Comparison of ENCODE assay signal across 10 cellular contexts in genomic region chr15:73305331-73306211, GRCh38.
DNase-seq lines count a peak whose midpoint lies in the region; ATAC-seq and TF ChIP-seq lines count a peak whose summit lies in the region.
"Had no signal": no experiment of that assay in that cellular context is flagged by ENCODE, and none has a peak within 500 bp of the region (broad histone marks: within the 10 kb centered on the region; RNA-seq: fewer than 3 reads in every experiment).

No MANE protein-coding gene starts in this region.

- ATAC-seq in upper lobe of left lung (ENCODE audit: low FRiP score in 2 of 2) (peak; percentile 52 to 73), GM18517 (IDR thresholded peaks at IDR 0.05; ENCODE audit: unreplicated experiment) (no peak)

- H3K4me3 ChIP-seq in HEK293 (ENCODE audit: low read depth, low read length) (no peak overlapping the region), upper lobe of left lung (no peak overlapping the region)
- H3K4me3 ChIP-seq: SK-N-MC had no signal

- no peak for TF ChIP-seq POLR2A in upper lobe of left lung (IDR thresholded peaks at IDR 0.05)

- no peak overlapping the region for H3K27ac ChIP-seq in HEK293 (ENCODE audit: extremely low read depth, low read depth, low read length)
- H3K27ac ChIP-seq in upper lobe of left lung: no peak overlapping the region
- H3K27ac ChIP-seq: SK-N-MC had no signal

- H3K27me3 ChIP-seq in upper lobe of left lung: no peaks in the 10 kb centered on the region

- H3K4me1 ChIP-seq in HEK293 (ENCODE audit: control insufficient read depth, insufficient read depth, low read length) (no peaks in the 10 kb centered on the region), upper lobe of left lung (no peaks in the 10 kb centered on the region)

- TF ChIP-seq CTCF in HEK293 (tag by site-specific recombination; IDR thresholded peaks at IDR 0.05) (peak; percentile 77), upper lobe of left lung (IDR thresholded peaks at IDR 0.05) (peak in 4 of 6 experiments; percentile 17 to 38 (median 30))

- POLR2A ChIA-PET in HEK293 (lab: Yijun Ruan, JAX): interaction anchor here (0.7 to 1.4 kb wide), 3 partner anchors 63 to 391 kb away, joined by 3 to 7 read pairs (median 3); partner anchors contain the start of gene HCN4

- H3K9me3 ChIP-seq in HEK293 (ENCODE audit: control insufficient read depth, insufficient read depth, low read depth, low read length): no peaks in the 10 kb centered on the region
- H3K9me3 ChIP-seq in upper lobe of left lung: no peaks in the 10 kb centered on the region

- H3K36me3 ChIP-seq in HEK293 (ENCODE audit: control insufficient read depth in 2 of 2, insufficient read depth in 1 of 2, low read length in 2 of 2) (peaks cover 20 to 39% of the 10 kb centered on the region in 2 experiments), upper lobe of left lung (peaks cover 4 to 42% (median 31%) of the 10 kb centered on the region in 4 donors)

- 57 to 78% methylated on average over 5 to 11 of the region's 12 CpGs for WGBS in upper lobe of left lung, 2 donors

- CTCF ChIA-PET in HEK293 (lab: Yijun Ruan, JAX): interaction anchor here (0.5 to 5.4 kb wide), 31 partner anchors 9 to 601 kb away, joined by 3 to 55 read pairs (median 4); no protein-coding TSS in a partner anchor

- peak; percentile 70 for DNase-seq in COLO668 (lab: John Stamatoyannopoulos, UW; ENCODE audit: unreplicated experiment)
- DNase-seq in NCI-H460 (ENCODE audit: extremely low read depth, low read depth): peak; percentile 58
- DNase-seq in amniotic stem cell (lab: John Stamatoyannopoulos, UW): peak; percentile 21
- DNase-seq in inferior parietal cortex (ENCODE audit: extremely low spot score): peak; percentile 72
- peak in 1 of 2 donors; percentile 59 for DNase-seq in upper lobe of left lung
- no peak for DNase-seq in central memory CD4-positive, alpha-beta T cell
- DNase-seq: natural killer cell had no signal

- TF ChIP-seq EP300 in upper lobe of left lung (IDR thresholded peaks at IDR 0.05): no peak

TF ChIP-seq in HEK293, 187 proteins besides CTCF, POLR2A, EP300 and RAD21:
- TF ChIP-seq ZNF501 (tag by site-specific recombination; IDR thresholded peaks at IDR 0.05) (no peak), ZNF510 (tag by site-specific recombination; IDR thresholded peaks at IDR 0.05; ENCODE audit: insufficient replicate concordance) (no peak), FEZF1 (tag by site-specific recombination; IDR thresholded peaks at IDR 0.05) (peak; percentile 79), ZNF138 (tag by site-specific recombination; IDR thresholded peaks at IDR 0.05; ENCODE audit: borderline replicate concordance) (no peak), ZNF791 (tag by site-specific recombination; IDR thresholded peaks at IDR 0.05) (no peak), ZBTB26 (tag by site-specific recombination; optimal IDR thresholded peaks at IDR 0.05) (no peak), ZNF654 (tag by site-specific recombination; IDR thresholded peaks at IDR 0.05; ENCODE audit: low read depth) (peak; percentile 91), ZNF16 (tag by site-specific recombination; IDR thresholded peaks at IDR 0.05; ENCODE audit: low read depth) (no peak), KLF7 (tag by site-specific recombination; IDR thresholded peaks at IDR 0.05; ENCODE audit: borderline replicate concordance) (no peak), ZBTB17 (tag by site-specific recombination; IDR thresholded peaks at IDR 0.05) (0 out of 2 replicates have a peak, but pooled peaks have one; percentile 19), ZNF658 (tag by site-specific recombination; IDR thresholded peaks at IDR 0.05) (no peak), ZNF544 (tag by site-specific recombination; IDR thresholded peaks at IDR 0.05) (no peak), YY2 (tag by site-specific recombination; IDR thresholded peaks at IDR 0.05) (0 out of 2 replicates have a peak, but pooled peaks have one; percentile 29), ZNF600 (tag by site-specific recombination; IDR thresholded peaks at IDR 0.05) (0 out of 2 replicates have a peak, but pooled peaks have one; percentile 23), ZNF623 (tag by site-specific recombination; IDR thresholded peaks at IDR 0.05) (no peak), ZNF692 (tag by site-specific recombination; IDR thresholded peaks at IDR 0.05) (0 out of 2 replicates have a peak, but pooled peaks have one; percentile 46), ZNF37A (tag by site-specific recombination; IDR thresholded peaks at IDR 0.05) (no peak)
TF ChIP-seq in HEK293: peak in this region for 6.
